In genomic region chrX:152907084-152907651, GRCh38 we compare ENCODE assay signal across 13 cellular contexts. TPM values are rescaled to one million over a fixed set of nuclear protein-coding genes. Genes with fewer than 3 reads are reported as not detected.
DNase-seq lines count a peak whose midpoint lies in the region; ATAC-seq and TF ChIP-seq lines count a peak whose summit lies in the region.
"Had no signal": no experiment of that assay in that cellular context is flagged by ENCODE, and none has a peak within 500 bp of the region (broad histone marks: within the 10 kb centered on the region; RNA-seq: fewer than 3 reads in every experiment).

No MANE protein-coding gene starts in this region.

- H3K27me3 ChIP-seq in GM23338 (ENCODE audit: insufficient read depth) = no peaks in the 10 kb centered on the region
- H3K27me3 ChIP-seq: SJCRH30 had no signal

- peak overlapping the region; percentile 45 for H3K4me3 ChIP-seq in GM23338
- no peak overlapping the region for H3K4me3 ChIP-seq in fibroblast of pulmonary artery (replicated peaks; ENCODE audit: low read depth, low read length)
- H3K4me3 ChIP-seq: heart left ventricle, SJCRH30 had no signal

- no peaks in the 10 kb centered on the region; the same call in 2 of the 3 replicates for H3K9me3 Mint-ChIP-seq in GM23338
- H3K9me3 Mint-ChIP-seq in natural killer cell treated with Interleukin-12 subunit alpha and Interleukin-12 subunit beta and Interleukin-15 and Interleukin-18, amount 100 ng/mL, for 72 hours = no peaks in the 10 kb centered on the region

- ATAC-seq in GM23338 (peak; percentile 86), omental fat pad (ENCODE audit: low FRiP score) (peak; percentile 65), HG03439 (IDR thresholded peaks at IDR 0.05; ENCODE audit: unreplicated experiment) (no peak)
- ATAC-seq in natural killer cell treated with Interleukin-12 subunit alpha and Interleukin-12 subunit beta and Interleukin-15 and Interleukin-18, amount 100 ng/mL, for 72 hours = no peak
- ATAC-seq: heart left ventricle had no signal

- H3K4me2 ChIP-seq in GM23338 = peak overlapping the region; percentile 63

- H3K27ac Mint-ChIP-seq in GM23338 = no peak overlapping the region; the same call in 1 of the 2 replicates
- H3K27ac Mint-ChIP-seq in natural killer cell treated with Interleukin-12 subunit alpha and Interleukin-12 subunit beta and Interleukin-15 and Interleukin-18, amount 100 ng/mL, for 72 hours = no peak overlapping the region

- no peak overlapping the region for H2AFZ ChIP-seq in GM23338

- H3K36me3 Mint-ChIP-seq in GM23338 (ENCODE audit: low read depth) = no peaks in the 10 kb centered on the region
- H3K36me3 Mint-ChIP-seq in natural killer cell treated with Interleukin-12 subunit alpha and Interleukin-12 subunit beta and Interleukin-15 and Interleukin-18, amount 100 ng/mL, for 72 hours = no peaks in the 10 kb centered on the region

- DNase-seq in GM23338 (ENCODE audit: low spot score) (peak; percentile 76), NCI-H82 (lab: John Stamatoyannopoulos, UW) (peak; percentile 63), fibroblast of pulmonary artery (ENCODE audit: low read depth) (peak; percentile 73), omental fat pad (ENCODE audit: low spot score) (no peak)
- no peak for DNase-seq in natural killer cell treated with Interleukin-12 subunit alpha and Interleukin-12 subunit beta and Interleukin-15 and Interleukin-18, amount 100 ng/mL, for 72 hours (ENCODE audit: low spot score)
- DNase-seq in stimulated activated CD4-positive, alpha-beta T cell treated with anti-CD3 and anti-CD28 coated beads, Interleukin-15, amount 100 ng/mL, for 24 hours = no peak
- DNase-seq: activated CD4-positive, alpha-beta T cell treated with anti-CD3 and anti-CD28 coated beads for 1 hour; activated naive CD4-positive, alpha-beta T cell; heart left ventricle; NCI-H1694; SJCRH30; small intestine had no signal

- H3K4me1 Mint-ChIP-seq in GM23338 = peaks cover 18% of the 10 kb centered on the region
- no peaks in the 10 kb centered on the region for H3K4me1 Mint-ChIP-seq in natural killer cell treated with Interleukin-12 subunit alpha and Interleukin-12 subunit beta and Interleukin-15 and Interleukin-18, amount 100 ng/mL, for 72 hours (ENCODE audit: low read depth in 2 of 2)

- H3K27ac ChIP-seq in GM23338 (ENCODE audit: low read depth) = no peak overlapping the region
- H3K27ac ChIP-seq: heart left ventricle, SJCRH30 had no signal

- TF ChIP-seq CTCF in GM23338 (conservative IDR thresholded peaks at IDR 0.05; ENCODE audit: low read depth in 2 of 2) = no peak
- TF ChIP-seq CTCF in fibroblast of pulmonary artery (IDR thresholded peaks at IDR 0.05; ENCODE audit: low read length, missing control alignments) = no peak
- no peak for TF ChIP-seq CTCF in omental fat pad (IDR thresholded peaks at IDR 0.05)

- H3K4me1 ChIP-seq in GM23338 (ENCODE audit: insufficient read depth) = peaks cover 8% of the 10 kb centered on the region; the same call in 1 of the 2 replicates
- H3K4me1 ChIP-seq: heart left ventricle, SJCRH30 had no signal

- H3K79me2 ChIP-seq in GM23338 (replicated peaks; ENCODE audit: insufficient read depth) = no peaks in the 10 kb centered on the region

- peak overlapping the region; percentile 74 for H3K4me3 Mint-ChIP-seq in GM23338
- no peak overlapping the region for H3K4me3 Mint-ChIP-seq in natural killer cell treated with Interleukin-12 subunit alpha and Interleukin-12 subunit beta and Interleukin-15 and Interleukin-18, amount 100 ng/mL, for 72 hours

- peaks cover 4% of the 10 kb centered on the region for H3K27me3 Mint-ChIP-seq in GM23338 (ENCODE audit: insufficient read depth, low read depth, poor library complexity)
- H3K27me3 Mint-ChIP-seq in natural killer cell treated with Interleukin-12 subunit alpha and Interleukin-12 subunit beta and Interleukin-15 and Interleukin-18, amount 100 ng/mL, for 72 hours = peaks cover 0 to 6% of the 10 kb centered on the region in 2 donors

- H3K9me2 ChIP-seq in GM23338 (ENCODE audit: insufficient read depth) = no peaks in the 10 kb centered on the region

- H3K36me3 ChIP-seq in GM23338 (ENCODE audit: insufficient read depth) = no peaks in the 10 kb centered on the region
- H3K36me3 ChIP-seq: heart left ventricle, SJCRH30 had no signal

- no peaks in the 10 kb centered on the region for H3F3A ChIP-seq in GM23338 (replicated peaks; ENCODE audit: low read depth)

- H4K20me1 ChIP-seq in GM23338 (replicated peaks; ENCODE audit: insufficient read depth) = no peaks in the 10 kb centered on the region

TF ChIP-seq in GM23338, 12 proteins besides CTCF, POLR2A, EP300 and RAD21:
- TF ChIP-seq POLR2AphosphoS5 (IDR thresholded peaks at IDR 0.05; ENCODE audit: low read depth) (peak; percentile 18; the same call in 1 of the 2 replicates), EZH2phosphoT487 (IDR thresholded peaks at IDR 0.05; ENCODE audit: unreplicated experiment) (no peak), EZH2 (IDR thresholded peaks at IDR 0.05; ENCODE audit: low read depth, unreplicated experiment) (no peak), CREB1 (CRISPR knock-in tag; IDR thresholded peaks at IDR 0.05; ENCODE audit: low read depth) (peak; percentile 55)

RNA-seq across cellular contexts. Expression of gene ZNF185, which starts 9.3 kb away (rescaled TPM):
- total RNA-seq in GM23338 (2014; rRNA removed; shearing (Covaris generic)) = 5.9 and 7.8 TPM in 2 replicates
- 2.7 and 2.9 TPM in 2 replicates for polyA plus RNA-seq in GM23338 (2016; fragmentation: Nextera tagmentation; extraction: Ambion mirVana)
- 10 to 100 TPM in 2 of 4 donors, 1 to 10 TPM in 2; 5.2 to 13.4 (median 9.0) TPM for total RNA-seq in omental fat pad
- 1 to 10 TPM in 1 of 2 donors, under 1 TPM in 1; 0.48 to 1.5 TPM for total RNA-seq in natural killer cell treated with Interleukin-12 subunit alpha and Interleukin-12 subunit beta and Interleukin-15 and Interleukin-18, amount 100 ng/mL, for 72 hours

Comparison
In these comparisons a context has a peak if more than half of its experiments do, and no peak if none do; other contexts are left out.
1. ATAC-seq: peak in GM23338 (single experiment) and omental fat pad (single experiment); none in HG03439 (single experiment) and natural killer cell treated with Interleukin-12 subunit alpha and Interleukin-12 subunit beta and Interleukin-15 and Interleukin-18, amount 100 ng/mL, for 72 hours (0 of 2).
2. DNase-seq: peak in GM23338 (single experiment), NCI-H82 (single experiment) and fibroblast of pulmonary artery (single experiment); none in omental fat pad (single experiment), natural killer cell treated with Interleukin-12 subunit alpha and Interleukin-12 subunit beta and Interleukin-15 and Interleukin-18, amount 100 ng/mL, for 72 hours (single experiment) and stimulated activated CD4-positive, alpha-beta T cell treated with anti-CD3 and anti-CD28 coated beads, Interleukin-15, amount 100 ng/mL, for 24 hours (single experiment).